In the genomic region with DNA sequence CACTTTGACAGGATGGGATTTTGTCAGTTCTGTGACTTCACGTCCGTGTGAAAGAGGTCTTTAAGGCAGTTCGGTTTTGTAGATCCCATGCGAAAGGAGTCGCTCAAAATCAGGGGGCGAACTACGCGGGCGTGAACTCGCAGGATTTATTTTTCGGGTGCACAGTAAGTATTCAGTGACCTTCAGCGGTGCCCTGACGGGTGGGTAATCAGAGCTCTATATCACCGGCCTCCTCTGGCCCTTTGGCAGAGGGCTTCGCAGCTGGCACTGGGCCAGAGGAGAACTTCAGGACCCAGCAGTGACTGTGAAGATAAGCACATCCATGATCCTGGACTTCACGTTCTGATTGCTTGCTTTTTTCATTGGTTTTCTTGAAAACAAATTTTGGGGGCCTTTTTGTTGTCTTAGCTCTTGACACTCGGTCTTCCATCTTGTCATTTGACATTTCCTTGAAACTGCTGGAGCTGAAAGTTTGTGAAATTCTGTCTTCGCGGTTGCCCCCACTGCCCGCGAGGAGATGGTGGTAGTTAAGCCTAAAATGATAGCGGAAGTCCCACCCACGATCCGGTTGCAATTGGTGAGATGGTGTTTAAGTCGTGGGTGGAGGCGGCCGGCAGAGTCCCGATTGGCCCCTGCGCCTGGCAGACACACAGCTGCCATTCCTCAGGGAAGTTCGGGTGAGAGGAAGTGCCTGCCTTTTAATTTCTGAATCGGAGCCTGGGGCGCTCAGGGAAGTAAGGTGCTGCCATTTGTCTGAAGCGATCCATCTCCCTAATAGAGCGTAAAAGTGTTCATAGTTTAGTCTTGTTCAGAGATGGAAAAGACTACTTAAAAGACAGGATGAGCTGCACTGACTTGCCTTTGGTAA, we compare ENCODE assay signal across 1 cellular context.
TF ChIP-seq lines count a peak whose summit lies in the region.

A gene (minus strand): TSS at position 535 of the 868 bp plus-strand sequence. CDS start 872 bp downstream, outside the sequence.

TF ChIP-seq in HepG2, 621 proteins besides CTCF, POLR2A, EP300 and RAD21 (continued from another document and continues in another):
- TF ChIP-seq ZFYVE20 (CRISPR knock-in tag; IDR thresholded peaks at IDR 0.05; ENCODE audit: borderline replicate concordance, low read depth) (no peak), THAP11 (CRISPR knock-in tag; IDR thresholded peaks at IDR 0.05) (peak; percentile 67), JUN (CRISPR knock-in tag; IDR thresholded peaks at IDR 0.05) (0 out of 2 replicates have a peak, but pooled peaks have one; percentile 15), RARG (CRISPR knock-in tag; IDR thresholded peaks at IDR 0.05; ENCODE audit: low read depth) (no peak), ZNF510 (CRISPR knock-in tag; IDR thresholded peaks at IDR 0.05; ENCODE audit: low read depth) (peak; percentile 35; the same call in 1 of the 2 replicates), SPEN (CRISPR knock-in tag; IDR thresholded peaks at IDR 0.05; ENCODE audit: low read depth) (peak; percentile 56; the same call in 1 of the 2 replicates), SRY (CRISPR knock-in tag; IDR thresholded peaks at IDR 0.05) (no peak), ERF (CRISPR knock-in tag; IDR thresholded peaks at IDR 0.05) (no peak; the same call in 1 of the 2 replicates), ZBTB21 (CRISPR knock-in tag; IDR thresholded peaks at IDR 0.05) (no peak), NFE2 (CRISPR knock-in tag; IDR thresholded peaks at IDR 0.05) (no peak), SP4 (CRISPR knock-in tag; IDR thresholded peaks at IDR 0.05) (no peak; the same call in 1 of the 2 replicates), BRD4 (CRISPR knock-in tag; IDR thresholded peaks at IDR 0.05) (no peak), ZNF543 (CRISPR knock-in tag; IDR thresholded peaks at IDR 0.05) (no peak), ELF1 (CRISPR knock-in tag; IDR thresholded peaks at IDR 0.05) (peak; percentile 69), MEF2D (CRISPR knock-in tag; IDR thresholded peaks at IDR 0.05) (0 out of 2 replicates have a peak, but pooled peaks have one; percentile 7), GATAD1 (CRISPR knock-in tag; IDR thresholded peaks at IDR 0.05) (peak; percentile 77), ZFP62 (CRISPR knock-in tag; IDR thresholded peaks at IDR 0.05) (no peak), NFYB (CRISPR knock-in tag; IDR thresholded peaks at IDR 0.05) (peak; percentile 95), KAT8 (CRISPR knock-in tag; IDR thresholded peaks at IDR 0.05) (peak; percentile 66; the same call in 1 of the 2 replicates), KMT2A (CRISPR knock-in tag; IDR thresholded peaks at IDR 0.05) (peak; percentile 97), ZNF883 (CRISPR knock-in tag; IDR thresholded peaks at IDR 0.05; ENCODE audit: not compliant biosample characterization) (no peak), ZFP37 (CRISPR knock-in tag; IDR thresholded peaks at IDR 0.05; ENCODE audit: borderline replicate concordance) (no peak), SOX13 (IDR thresholded peaks at IDR 0.05) (peak; percentile 79), SOX13 (CRISPR knock-in tag; conservative IDR thresholded peaks at IDR 0.05 in 1 of 2, IDR thresholded peaks at IDR 0.05 in 1 of 2) (no peak), MEIS1 (CRISPR knock-in tag; IDR thresholded peaks at IDR 0.05; ENCODE audit: borderline replicate concordance) (0 out of 2 replicates have a peak, but pooled peaks have one; percentile 21), RBFOX2 (IDR thresholded peaks at IDR 0.05; ENCODE audit: low read depth, low read length) (0 out of 2 replicates have a peak, but pooled peaks have one; percentile 19), MAFG (CRISPR knock-in tag; IDR thresholded peaks at IDR 0.05) (no peak), ZBTB20 (CRISPR knock-in tag; IDR thresholded peaks at IDR 0.05; ENCODE audit: borderline replicate concordance, low read depth) (0 out of 2 replicates have a peak, but pooled peaks have one; percentile 40), MBNL3 (CRISPR knock-in tag; conservative IDR thresholded peaks at IDR 0.05) (no peak), LCORL (IDR thresholded peaks at IDR 0.05) (peak; percentile 54; the same call in 1 of the 2 replicates), LCORL (CRISPR knock-in tag; IDR thresholded peaks at IDR 0.05) (no peak), GABPB1 (CRISPR knock-in tag; IDR thresholded peaks at IDR 0.05) (peak; percentile 96), ZNF720 (CRISPR knock-in tag; IDR thresholded peaks at IDR 0.05) (no peak), RORA (CRISPR knock-in tag; IDR thresholded peaks at IDR 0.05) (no peak), HHEX (CRISPR knock-in tag; IDR thresholded peaks at IDR 0.05) (no peak)
- TF ChIP-seq, protein P1, sequence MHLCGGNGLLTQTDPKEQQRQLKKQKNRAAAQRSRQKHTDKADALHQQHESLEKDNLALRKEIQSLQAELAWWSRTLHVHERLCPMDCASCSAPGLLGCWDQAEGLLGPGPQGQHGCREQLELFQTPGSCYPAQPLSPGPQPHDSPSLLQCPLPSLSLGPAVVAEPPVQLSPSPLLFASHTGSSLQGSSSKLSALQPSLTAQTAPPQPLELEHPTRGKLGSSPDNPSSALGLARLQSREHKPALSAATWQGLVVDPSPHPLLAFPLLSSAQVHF (CRISPR knock-in tag; IDR thresholded peaks at IDR 0.05) = no peak
- TF ChIP-seq, protein P2, sequence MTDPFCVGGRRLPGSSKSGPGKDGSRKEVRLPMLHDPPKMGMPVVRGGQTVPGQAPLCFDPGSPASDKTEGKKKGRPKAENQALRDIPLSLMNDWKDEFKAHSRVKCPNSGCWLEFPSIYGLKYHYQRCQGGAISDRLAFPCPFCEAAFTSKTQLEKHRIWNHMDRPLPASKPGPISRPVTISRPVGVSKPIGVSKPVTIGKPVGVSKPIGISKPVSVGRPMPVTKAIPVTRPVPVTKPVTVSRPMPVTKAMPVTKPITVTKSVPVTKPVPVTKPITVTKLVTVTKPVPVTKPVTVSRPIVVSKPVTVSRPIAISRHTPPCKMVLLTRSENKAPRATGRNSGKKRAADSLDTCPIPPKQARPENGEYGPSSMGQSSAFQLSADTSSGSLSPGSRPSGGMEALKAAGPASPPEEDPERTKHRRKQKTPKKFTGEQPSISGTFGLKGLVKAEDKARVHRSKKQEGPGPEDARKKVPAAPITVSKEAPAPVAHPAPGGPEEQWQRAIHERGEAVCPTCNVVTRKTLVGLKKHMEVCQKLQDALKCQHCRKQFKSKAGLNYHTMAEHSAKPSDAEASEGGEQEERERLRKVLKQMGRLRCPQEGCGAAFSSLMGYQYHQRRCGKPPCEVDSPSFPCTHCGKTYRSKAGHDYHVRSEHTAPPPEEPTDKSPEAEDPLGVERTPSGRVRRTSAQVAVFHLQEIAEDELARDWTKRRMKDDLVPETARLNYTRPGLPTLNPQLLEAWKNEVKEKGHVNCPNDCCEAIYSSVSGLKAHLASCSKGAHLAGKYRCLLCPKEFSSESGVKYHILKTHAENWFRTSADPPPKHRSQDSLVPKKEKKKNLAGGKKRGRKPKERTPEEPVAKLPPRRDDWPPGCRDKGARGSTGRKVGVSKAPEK (CRISPR knock-in tag; IDR thresholded peaks at IDR 0.05; ENCODE audit: borderline replicate concordance) = no peak
- TF ChIP-seq, protein P3, sequence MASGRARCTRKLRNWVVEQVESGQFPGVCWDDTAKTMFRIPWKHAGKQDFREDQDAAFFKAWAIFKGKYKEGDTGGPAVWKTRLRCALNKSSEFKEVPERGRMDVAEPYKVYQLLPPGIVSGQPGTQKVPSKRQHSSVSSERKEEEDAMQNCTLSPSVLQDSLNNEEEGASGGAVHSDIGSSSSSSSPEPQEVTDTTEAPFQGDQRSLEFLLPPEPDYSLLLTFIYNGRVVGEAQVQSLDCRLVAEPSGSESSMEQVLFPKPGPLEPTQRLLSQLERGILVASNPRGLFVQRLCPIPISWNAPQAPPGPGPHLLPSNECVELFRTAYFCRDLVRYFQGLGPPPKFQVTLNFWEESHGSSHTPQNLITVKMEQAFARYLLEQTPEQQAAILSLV (CRISPR knock-in tag; IDR thresholded peaks at IDR 0.05; ENCODE audit: borderline replicate concordance) = no peak
- TF ChIP-seq, protein P4, sequence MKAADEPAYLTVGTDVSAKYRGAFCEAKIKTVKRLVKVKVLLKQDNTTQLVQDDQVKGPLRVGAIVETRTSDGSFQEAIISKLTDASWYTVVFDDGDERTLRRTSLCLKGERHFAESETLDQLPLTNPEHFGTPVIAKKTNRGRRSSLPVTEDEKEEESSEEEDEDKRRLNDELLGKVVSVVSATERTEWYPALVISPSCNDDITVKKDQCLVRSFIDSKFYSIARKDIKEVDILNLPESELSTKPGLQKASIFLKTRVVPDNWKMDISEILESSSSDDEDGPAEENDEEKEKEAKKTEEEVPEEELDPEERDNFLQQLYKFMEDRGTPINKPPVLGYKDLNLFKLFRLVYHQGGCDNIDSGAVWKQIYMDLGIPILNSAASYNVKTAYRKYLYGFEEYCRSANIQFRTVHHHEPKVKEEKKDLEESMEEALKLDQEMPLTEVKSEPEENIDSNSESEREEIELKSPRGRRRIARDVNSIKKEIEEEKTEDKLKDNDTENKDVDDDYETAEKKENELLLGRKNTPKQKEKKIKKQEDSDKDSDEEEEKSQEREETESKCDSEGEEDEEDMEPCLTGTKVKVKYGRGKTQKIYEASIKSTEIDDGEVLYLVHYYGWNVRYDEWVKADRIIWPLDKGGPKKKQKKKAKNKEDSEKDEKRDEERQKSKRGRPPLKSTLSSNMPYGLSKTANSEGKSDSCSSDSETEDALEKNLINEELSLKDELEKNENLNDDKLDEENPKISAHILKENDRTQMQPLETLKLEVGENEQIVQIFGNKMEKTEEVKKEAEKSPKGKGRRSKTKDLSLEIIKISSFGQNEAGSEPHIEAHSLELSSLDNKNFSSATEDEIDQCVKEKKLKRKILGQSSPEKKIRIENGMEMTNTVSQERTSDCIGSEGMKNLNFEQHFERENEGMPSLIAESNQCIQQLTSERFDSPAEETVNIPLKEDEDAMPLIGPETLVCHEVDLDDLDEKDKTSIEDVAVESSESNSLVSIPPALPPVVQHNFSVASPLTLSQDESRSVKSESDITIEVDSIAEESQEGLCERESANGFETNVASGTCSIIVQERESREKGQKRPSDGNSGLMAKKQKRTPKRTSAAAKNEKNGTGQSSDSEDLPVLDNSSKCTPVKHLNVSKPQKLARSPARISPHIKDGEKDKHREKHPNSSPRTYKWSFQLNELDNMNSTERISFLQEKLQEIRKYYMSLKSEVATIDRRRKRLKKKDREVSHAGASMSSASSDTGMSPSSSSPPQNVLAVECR (CRISPR knock-in tag; IDR thresholded peaks at IDR 0.05; ENCODE audit: borderline replicate concordance) = peak; percentile 65; the same call in 1 of the 2 replicates
- TF ChIP-seq, protein P5, sequence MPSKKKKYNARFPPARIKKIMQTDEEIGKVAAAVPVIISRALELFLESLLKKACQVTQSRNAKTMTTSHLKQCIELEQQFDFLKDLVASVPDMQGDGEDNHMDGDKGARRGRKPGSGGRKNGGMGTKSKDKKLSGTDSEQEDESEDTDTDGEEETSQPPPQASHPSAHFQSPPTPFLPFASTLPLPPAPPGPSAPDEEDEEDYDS (CRISPR knock-in tag; IDR thresholded peaks at IDR 0.05) = peak; percentile 90
- TF ChIP-seq, protein P6, sequence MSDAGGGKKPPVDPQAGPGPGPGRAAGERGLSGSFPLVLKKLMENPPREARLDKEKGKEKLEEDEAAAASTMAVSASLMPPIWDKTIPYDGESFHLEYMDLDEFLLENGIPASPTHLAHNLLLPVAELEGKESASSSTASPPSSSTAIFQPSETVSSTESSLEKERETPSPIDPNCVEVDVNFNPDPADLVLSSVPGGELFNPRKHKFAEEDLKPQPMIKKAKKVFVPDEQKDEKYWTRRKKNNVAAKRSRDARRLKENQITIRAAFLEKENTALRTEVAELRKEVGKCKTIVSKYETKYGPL (CRISPR knock-in tag; IDR thresholded peaks at IDR 0.05) = no peak
- TF ChIP-seq, protein P7, sequence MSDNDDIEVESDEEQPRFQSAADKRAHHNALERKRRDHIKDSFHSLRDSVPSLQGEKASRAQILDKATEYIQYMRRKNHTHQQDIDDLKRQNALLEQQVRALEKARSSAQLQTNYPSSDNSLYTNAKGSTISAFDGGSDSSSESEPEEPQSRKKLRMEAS (IDR thresholded peaks at IDR 0.05) = peak; percentile 54; the same call in 1 of the 2 replicates
- TF ChIP-seq, protein P8, sequence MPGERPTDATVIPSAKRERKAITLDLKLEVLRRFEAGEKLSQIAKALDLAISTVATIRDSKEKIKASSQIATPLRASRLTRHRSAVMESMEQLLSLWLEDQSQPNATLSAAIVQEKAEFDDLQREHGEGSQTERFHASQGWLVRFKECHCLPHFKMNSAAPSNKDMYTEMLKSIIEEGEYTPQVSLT (CRISPR knock-in tag; IDR thresholded peaks at IDR 0.05; ENCODE audit: borderline replicate concordance, low read depth) = no peak
- TF ChIP-seq, protein P9, sequence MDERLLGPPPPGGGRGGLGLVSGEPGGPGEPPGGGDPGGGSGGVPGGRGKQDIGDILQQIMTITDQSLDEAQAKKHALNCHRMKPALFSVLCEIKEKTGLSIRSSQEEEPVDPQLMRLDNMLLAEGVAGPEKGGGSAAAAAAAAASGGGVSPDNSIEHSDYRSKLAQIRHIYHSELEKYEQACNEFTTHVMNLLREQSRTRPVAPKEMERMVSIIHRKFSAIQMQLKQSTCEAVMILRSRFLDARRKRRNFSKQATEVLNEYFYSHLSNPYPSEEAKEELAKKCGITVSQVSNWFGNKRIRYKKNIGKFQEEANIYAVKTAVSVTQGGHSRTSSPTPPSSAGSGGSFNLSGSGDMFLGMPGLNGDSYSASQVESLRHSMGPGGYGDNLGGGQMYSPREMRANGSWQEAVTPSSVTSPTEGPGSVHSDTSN (CRISPR knock-in tag; IDR thresholded peaks at IDR 0.05) = peak; percentile 83
- TF ChIP-seq, protein P10, sequence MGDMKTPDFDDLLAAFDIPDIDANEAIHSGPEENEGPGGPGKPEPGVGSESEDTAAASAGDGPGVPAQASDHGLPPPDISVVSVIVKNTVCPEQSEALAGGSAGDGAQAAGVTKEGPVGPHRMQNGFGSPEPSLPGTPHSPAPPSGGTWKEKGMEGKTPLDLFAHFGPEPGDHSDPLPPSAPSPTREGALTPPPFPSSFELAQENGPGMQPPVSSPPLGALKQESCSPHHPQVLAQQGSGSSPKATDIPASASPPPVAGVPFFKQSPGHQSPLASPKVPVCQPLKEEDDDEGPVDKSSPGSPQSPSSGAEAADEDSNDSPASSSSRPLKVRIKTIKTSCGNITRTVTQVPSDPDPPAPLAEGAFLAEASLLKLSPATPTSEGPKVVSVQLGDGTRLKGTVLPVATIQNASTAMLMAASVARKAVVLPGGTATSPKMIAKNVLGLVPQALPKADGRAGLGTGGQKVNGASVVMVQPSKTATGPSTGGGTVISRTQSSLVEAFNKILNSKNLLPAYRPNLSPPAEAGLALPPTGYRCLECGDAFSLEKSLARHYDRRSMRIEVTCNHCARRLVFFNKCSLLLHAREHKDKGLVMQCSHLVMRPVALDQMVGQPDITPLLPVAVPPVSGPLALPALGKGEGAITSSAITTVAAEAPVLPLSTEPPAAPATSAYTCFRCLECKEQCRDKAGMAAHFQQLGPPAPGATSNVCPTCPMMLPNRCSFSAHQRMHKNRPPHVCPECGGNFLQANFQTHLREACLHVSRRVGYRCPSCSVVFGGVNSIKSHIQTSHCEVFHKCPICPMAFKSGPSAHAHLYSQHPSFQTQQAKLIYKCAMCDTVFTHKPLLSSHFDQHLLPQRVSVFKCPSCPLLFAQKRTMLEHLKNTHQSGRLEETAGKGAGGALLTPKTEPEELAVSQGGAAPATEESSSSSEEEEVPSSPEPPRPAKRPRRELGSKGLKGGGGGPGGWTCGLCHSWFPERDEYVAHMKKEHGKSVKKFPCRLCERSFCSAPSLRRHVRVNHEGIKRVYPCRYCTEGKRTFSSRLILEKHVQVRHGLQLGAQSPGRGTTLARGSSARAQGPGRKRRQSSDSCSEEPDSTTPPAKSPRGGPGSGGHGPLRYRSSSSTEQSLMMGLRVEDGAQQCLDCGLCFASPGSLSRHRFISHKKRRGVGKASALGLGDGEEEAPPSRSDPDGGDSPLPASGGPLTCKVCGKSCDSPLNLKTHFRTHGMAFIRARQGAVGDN (CRISPR knock-in tag; IDR thresholded peaks at IDR 0.05) = peak; percentile 49
